In the genomic region with DNA sequence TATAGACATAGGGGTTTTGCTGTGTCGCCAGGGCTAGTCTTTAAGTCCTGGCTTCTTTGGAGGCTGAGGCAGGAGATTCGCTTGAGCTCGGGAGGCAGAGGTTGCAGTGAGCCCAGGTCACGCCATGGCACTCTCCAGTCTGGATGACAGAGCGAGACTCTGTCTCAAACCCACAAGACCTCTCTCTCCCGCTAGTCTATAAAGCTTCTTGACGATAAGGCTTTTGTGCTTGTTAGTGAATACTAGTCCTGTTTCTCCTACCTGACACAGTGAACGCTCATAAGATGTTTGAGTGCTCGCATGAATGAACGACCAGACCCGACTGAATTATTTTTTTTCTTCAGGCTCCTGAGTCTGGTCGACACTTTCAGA, we compare ENCODE assay signal across 1 cellular context.
TF ChIP-seq lines count a peak whose summit lies in the region.

No MANE protein-coding gene starts in this region.

TF ChIP-seq in GM12878, 131 proteins besides CTCF, POLR2A, EP300 and RAD21:
- TF ChIP-seq TARDBP (IDR thresholded peaks at IDR 0.05; ENCODE audit: borderline replicate concordance) (no peak), HCFC1 (IDR thresholded peaks at IDR 0.05; ENCODE audit: low read length) (no peak), POU2F2 (IDR thresholded peaks at IDR 0.05; ENCODE audit: borderline replicate concordance, low read depth, low read length) (no peak), CBX5 (IDR thresholded peaks at IDR 0.05; ENCODE audit: low read depth) (no peak), BCL11A (IDR thresholded peaks at IDR 0.05; ENCODE audit: low read depth, low read length) (0 out of 2 replicates have a peak, but pooled peaks have one; percentile 2)
- TF ChIP-seq, protein P1, sequence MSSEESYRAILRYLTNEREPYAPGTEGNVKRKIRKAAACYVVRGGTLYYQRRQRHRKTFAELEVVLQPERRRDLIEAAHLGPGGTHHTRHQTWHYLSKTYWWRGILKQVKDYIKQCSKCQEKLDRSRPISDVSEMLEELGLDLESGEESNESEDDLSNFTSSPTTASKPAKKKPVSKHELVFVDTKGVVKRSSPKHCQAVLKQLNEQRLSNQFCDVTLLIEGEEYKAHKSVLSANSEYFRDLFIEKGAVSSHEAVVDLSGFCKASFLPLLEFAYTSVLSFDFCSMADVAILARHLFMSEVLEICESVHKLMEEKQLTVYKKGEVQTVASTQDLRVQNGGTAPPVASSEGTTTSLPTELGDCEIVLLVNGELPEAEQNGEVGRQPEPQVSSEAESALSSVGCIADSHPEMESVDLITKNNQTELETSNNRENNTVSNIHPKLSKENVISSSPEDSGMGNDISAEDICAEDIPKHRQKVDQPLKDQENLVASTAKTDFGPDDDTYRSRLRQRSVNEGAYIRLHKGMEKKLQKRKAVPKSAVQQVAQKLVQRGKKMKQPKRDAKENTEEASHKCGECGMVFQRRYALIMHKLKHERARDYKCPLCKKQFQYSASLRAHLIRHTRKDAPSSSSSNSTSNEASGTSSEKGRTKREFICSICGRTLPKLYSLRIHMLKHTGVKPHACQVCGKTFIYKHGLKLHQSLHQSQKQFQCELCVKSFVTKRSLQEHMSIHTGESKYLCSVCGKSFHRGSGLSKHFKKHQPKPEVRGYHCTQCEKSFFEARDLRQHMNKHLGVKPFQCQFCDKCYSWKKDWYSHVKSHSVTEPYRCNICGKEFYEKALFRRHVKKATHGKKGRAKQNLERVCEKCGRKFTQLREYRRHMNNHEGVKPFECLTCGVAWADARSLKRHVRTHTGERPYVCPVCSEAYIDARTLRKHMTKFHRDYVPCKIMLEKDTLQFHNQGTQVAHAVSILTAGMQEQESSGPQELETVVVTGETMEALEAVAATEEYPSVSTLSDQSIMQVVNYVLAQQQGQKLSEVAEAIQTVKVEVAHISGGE (CRISPR knock-in tag; IDR thresholded peaks at IDR 0.05): no peak
- TF ChIP-seq, protein P2, sequence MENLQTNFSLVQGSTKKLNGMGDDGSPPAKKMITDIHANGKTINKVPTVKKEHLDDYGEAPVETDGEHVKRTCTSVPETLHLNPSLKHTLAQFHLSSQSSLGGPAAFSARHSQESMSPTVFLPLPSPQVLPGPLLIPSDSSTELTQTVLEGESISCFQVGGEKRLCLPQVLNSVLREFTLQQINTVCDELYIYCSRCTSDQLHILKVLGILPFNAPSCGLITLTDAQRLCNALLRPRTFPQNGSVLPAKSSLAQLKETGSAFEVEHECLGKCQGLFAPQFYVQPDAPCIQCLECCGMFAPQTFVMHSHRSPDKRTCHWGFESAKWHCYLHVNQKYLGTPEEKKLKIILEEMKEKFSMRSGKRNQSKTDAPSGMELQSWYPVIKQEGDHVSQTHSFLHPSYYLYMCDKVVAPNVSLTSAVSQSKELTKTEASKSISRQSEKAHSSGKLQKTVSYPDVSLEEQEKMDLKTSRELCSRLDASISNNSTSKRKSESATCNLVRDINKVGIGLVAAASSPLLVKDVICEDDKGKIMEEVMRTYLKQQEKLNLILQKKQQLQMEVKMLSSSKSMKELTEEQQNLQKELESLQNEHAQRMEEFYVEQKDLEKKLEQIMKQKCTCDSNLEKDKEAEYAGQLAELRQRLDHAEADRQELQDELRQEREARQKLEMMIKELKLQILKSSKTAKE (IDR thresholded peaks at IDR 0.05; ENCODE audit: low read depth, poor library complexity, severe bottlenecking): no peak
